ENCODE assay signal across 15 cellular contexts in the genomic region with DNA sequence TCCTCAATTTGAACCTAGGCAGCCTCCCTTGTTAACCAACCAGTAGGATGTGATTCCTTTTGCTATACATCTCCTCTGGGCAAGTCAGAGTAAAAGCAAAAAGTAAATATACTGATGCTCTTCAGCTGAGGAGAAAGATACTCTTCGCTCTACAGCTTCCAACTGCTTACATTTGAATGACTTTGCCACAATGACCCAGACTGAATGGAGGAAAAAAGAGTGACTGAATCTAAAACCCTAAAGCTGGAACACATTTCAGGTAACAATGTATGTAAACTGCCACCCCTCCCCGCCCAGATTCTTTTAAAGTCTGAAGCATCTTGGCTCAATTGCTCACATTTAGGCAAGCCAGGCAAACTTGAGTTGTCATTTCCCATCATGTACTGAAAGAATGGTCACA. TPM values are rescaled to one million over a fixed set of nuclear protein-coding genes. Genes with fewer than 3 reads are reported as not detected.
A peak's percentile ranks its signal among the peaks of the same experiment; 100 is the strongest.
DNase-seq lines count a peak whose midpoint lies in the region; ATAC-seq, FAIRE-seq and TF ChIP-seq lines count a peak whose summit lies in the region.
"Had no signal": no experiment of that assay in that cellular context is flagged by ENCODE, and none has a peak within 500 bp of the region (broad histone marks: within the 10 kb centered on the region; RNA-seq: fewer than 3 reads in every experiment).

No MANE protein-coding gene starts in this region.

- H3K9ac ChIP-seq in HUES48 (ENCODE audit: low read depth, low read length) (no peak overlapping the region), K562 (ENCODE audit: insufficient read depth in 1 of 2, low read depth in 2 of 2, low read length in 2 of 2) (no peak overlapping the region), kidney (ENCODE audit: low read length in 2 of 2) (no peak overlapping the region)
- H3K9ac ChIP-seq: BLaER1 treated with 17β-estradiol and CSF1 and Interleukin-3, amounts not matched to agents 10 nM and 100 nM had no signal

- H4K20me1 ChIP-seq in K562 (replicated peaks; ENCODE audit: control insufficient read depth, insufficient read depth, low read length) = no peaks in the 10 kb centered on the region

- TF ChIP-seq POLR2A in K562 (conservative IDR thresholded peaks at IDR 0.05) (no peak), GM18505 (IDR thresholded peaks at IDR 0.05; ENCODE audit: borderline replicate concordance, extremely low read depth, insufficient read depth, insufficient read length) (no peak)

- no peak overlapping the region for H3K4me2 ChIP-seq in K562 (ENCODE audit: insufficient read depth, low read length)
- H3K4me2 ChIP-seq: BLaER1 treated with 17β-estradiol and CSF1 and Interleukin-3, amounts not matched to agents 10 nM and 100 nM had no signal

- intact Hi-C loops in K562 (cut with micrococcal nuclease) (no loop called here), kidney (cut with DNase I) (no loop called here)

- TF ChIP-seq CTCF in K562 (IDR thresholded peaks at IDR 0.05 in 2 of 3, conservative IDR thresholded peaks at IDR 0.05 in 1 of 3; ENCODE audit: insufficient read depth in 2 of 3, low read depth in 1 of 3, low read length in 3 of 3) (no peak), nephron progenitor cell (IDR thresholded peaks at IDR 0.05) (no peak), kidney (IDR thresholded peaks at IDR 0.05; ENCODE audit: borderline replicate concordance, extremely low read depth, insufficient read depth) (no peak)

- in situ Hi-C loops in K562 (cut with MboI) = no loop called here

- H3K27me3 ChIP-seq in HUES48 (ENCODE audit: control insufficient read depth, insufficient read depth, low read length) (no peaks in the 10 kb centered on the region), K562 (ENCODE audit: control insufficient read depth in 2 of 2, insufficient read depth in 2 of 2, low read length in 2 of 2) (no peaks in the 10 kb centered on the region)
- H3K27me3 ChIP-seq: BLaER1 treated with 17β-estradiol and CSF1 and Interleukin-3, amounts not matched to agents 10 nM and 100 nM had no signal

- peaks cover 79% of the 10 kb centered on the region for H3K36me3 Mint-ChIP-seq in nephron progenitor cell (ENCODE audit: low read depth)

- no peak overlapping the region for H3K4me3 Mint-ChIP-seq in nephron progenitor cell
- H3K4me3 Mint-ChIP-seq: CD4-positive, CD25-positive, alpha-beta regulatory T cell had no signal

- FAIRE-seq in K562 (lab: Jason Lieb, UNC) = no peak
- FAIRE-seq in kidney (lab: Jason Lieb, UNC) = no peak
- FAIRE-seq: G401.6, GM12891 had no signal

- H3K27me3 Mint-ChIP-seq in nephron progenitor cell (ENCODE audit: low read depth, poor library complexity) = no peaks in the 10 kb centered on the region
- H3K27me3 Mint-ChIP-seq: CD4-positive, CD25-positive, alpha-beta regulatory T cell had no signal

- peaks cover 50% of the 10 kb centered on the region for H3K36me3 ChIP-seq in HUES48 (ENCODE audit: control insufficient read depth, insufficient read depth, low read length)
- H3K36me3 ChIP-seq in K562 (ENCODE audit: control insufficient read depth, insufficient read depth, low read length) = peaks cover 65% of the 10 kb centered on the region
- no peaks in the 10 kb centered on the region for H3K36me3 ChIP-seq in kidney (ENCODE audit: control insufficient read depth in 1 of 2, insufficient read depth in 2 of 2, low read length in 2 of 2)

- H3K27ac ChIP-seq in HUES48 (ENCODE audit: low read depth, low read length) (peak overlapping the region; percentile 19), K562 (ENCODE audit: extremely low read depth, low read depth, low read length) (no peak overlapping the region), kidney (ENCODE audit: low read depth in 2 of 2, low read length in 2 of 2) (no peak overlapping the region)
- H3K27ac ChIP-seq: BLaER1 treated with 17β-estradiol and CSF1 and Interleukin-3, amounts not matched to agents 10 nM and 100 nM had no signal

- peaks cover 5% of the 10 kb centered on the region; the same call in 2 of the 3 replicates for H3K79me2 ChIP-seq in K562 (ENCODE audit: control insufficient read depth, insufficient read depth, low read length)

- DNase-seq in DMS79 treated with DMSO at 0.1 percent for 48 hours (lab: John Stamatoyannopoulos, UW) (peak; percentile 36), K562 (ENCODE audit: extremely low read depth in 1 of 4, low spot score in 3 of 4) (no peak), nephron progenitor cell (no peak), kidney (no peak)
- no peak for DNase-seq in activated CD4-positive, CD25-positive, alpha-beta regulatory T cell (lab: John Stamatoyannopoulos, UW)
- DNase-seq: ACHN; CD4-positive, CD25-positive, alpha-beta regulatory T cell; DMS53; KBM-7 had no signal

- ATAC-seq in K562 (no peak), GM18505 (IDR thresholded peaks at IDR 0.05; ENCODE audit: unreplicated experiment) (no peak)
- ATAC-seq: HCT116 had no signal

- 98% methylated on average over 2 of the region's 2 CpGs for WGBS in K562 (ENCODE audit: insufficient coverage, low coverage, missing lambda C conversion rate)

- CTCF ChIA-PET in K562 (lab: Yijun Ruan, JAX; ENCODE audit: low intra/inter-chr PET ratio) = no interaction called here

- H3K4me1 Mint-ChIP-seq in nephron progenitor cell = peaks cover 7% of the 10 kb centered on the region

- H3K4me3 ChIP-seq in HUES48 (ENCODE audit: low read depth, low read length) (no peak overlapping the region), K562 (no peak overlapping the region), kidney (ENCODE audit: low read length in 2 of 2) (no peak overlapping the region)
- H3K4me3 ChIP-seq: BLaER1 treated with 17β-estradiol and CSF1 and Interleukin-3, amounts not matched to agents 10 nM and 100 nM had no signal

- POLR2A ChIA-PET in K562 (lab: Yijun Ruan, JAX) = no interaction called here

- H3K9me3 ChIP-seq in HUES48 (ENCODE audit: control insufficient read depth, insufficient read depth, low read length) = no peaks in the 10 kb centered on the region
- no peaks in the 10 kb centered on the region for H3K9me3 ChIP-seq in K562 (replicated peaks; ENCODE audit: control insufficient read depth, insufficient read depth, low read depth, low read length)
- no peaks in the 10 kb centered on the region for H3K9me3 ChIP-seq in kidney (ENCODE audit: control insufficient read depth in 1 of 2, low read length in 2 of 2)
- H3K9me3 ChIP-seq: BLaER1 treated with 17β-estradiol and CSF1 and Interleukin-3, amounts not matched to agents 10 nM and 100 nM had no signal

- no TSS peak for BruUV-seq in K562 (replicated peaks; lab: Mats Ljungman, UMichigan)

- no peak for TF ChIP-seq RAD21 in K562 (CRISPR knock-in tag; conservative IDR thresholded peaks at IDR 0.05 in 1 of 2, IDR thresholded peaks at IDR 0.05 in 1 of 2)

- TF ChIP-seq EP300 in K562 (IDR thresholded peaks at IDR 0.05; ENCODE audit: low read length) = no peak

- peak overlapping the region; percentile 57 for H3K27ac Mint-ChIP-seq in nephron progenitor cell
- H3K27ac Mint-ChIP-seq: CD4-positive, CD25-positive, alpha-beta regulatory T cell had no signal

- H3K9me3 Mint-ChIP-seq in nephron progenitor cell = peaks cover 8% of the 10 kb centered on the region
- H3K9me3 Mint-ChIP-seq: CD4-positive, CD25-positive, alpha-beta regulatory T cell had no signal

- H3K4me1 ChIP-seq in HUES48 (ENCODE audit: control insufficient read depth, insufficient read depth, low read length) (peaks cover 79% of the 10 kb centered on the region), K562 (replicated peaks in 1 of 2; ENCODE audit: control insufficient read depth in 2 of 2, insufficient read depth in 2 of 2, low read length in 2 of 2) (peaks cover 8 to 16% of the 10 kb centered on the region in 2 experiments; a peak in 4 of 5 replicates), kidney (ENCODE audit: control insufficient read depth in 1 of 2, insufficient read depth in 1 of 2, low read depth in 1 of 2, low read length in 2 of 2) (peaks cover 3 to 11% of the 10 kb centered on the region in 2 donors)

- no peak overlapping the region for H2AFZ ChIP-seq in K562 (ENCODE audit: low read depth, low read length)

- H3K9me1 ChIP-seq in K562 (ENCODE audit: control insufficient read depth, insufficient read depth, low read length) = no peaks in the 10 kb centered on the region

TF ChIP-seq in K562, 482 proteins besides CTCF, POLR2A, EP300 and RAD21:
- TF ChIP-seq POLR2B (IDR thresholded peaks at IDR 0.05; ENCODE audit: low read depth, partially characterized antibody) (peak; percentile 7), ZNF212 (CRISPR knock-in tag; IDR thresholded peaks at IDR 0.05) (no peak), SUPT5H (IDR thresholded peaks at IDR 0.05) (peak; percentile 49; the same call in 1 of the 2 replicates)
- TF ChIP-seq, protein P1, sequence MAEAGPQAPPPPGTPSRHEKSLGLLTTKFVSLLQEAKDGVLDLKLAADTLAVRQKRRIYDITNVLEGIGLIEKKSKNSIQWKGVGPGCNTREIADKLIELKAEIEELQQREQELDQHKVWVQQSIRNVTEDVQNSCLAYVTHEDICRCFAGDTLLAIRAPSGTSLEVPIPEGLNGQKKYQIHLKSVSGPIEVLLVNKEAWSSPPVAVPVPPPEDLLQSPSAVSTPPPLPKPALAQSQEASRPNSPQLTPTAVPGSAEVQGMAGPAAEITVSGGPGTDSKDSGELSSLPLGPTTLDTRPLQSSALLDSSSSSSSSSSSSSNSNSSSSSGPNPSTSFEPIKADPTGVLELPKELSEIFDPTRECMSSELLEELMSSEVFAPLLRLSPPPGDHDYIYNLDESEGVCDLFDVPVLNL (CRISPR knock-in tag; IDR thresholded peaks at IDR 0.05; ENCODE audit: low read depth) = no peak

RNA-seq across cellular contexts. Expression of a gene that starts 46.1 kb away (rescaled TPM):
- total RNA-seq in K562 (2011; cell fraction: chromatin; rRNA removed; ENCODE audit: low replicate concordance) = 283 and 319 TPM in 2 replicates
- total RNA-seq in K562 (2011; cell fraction: nucleolus; rRNA removed) = 209 and 233 TPM in 2 replicates
- total RNA-seq in K562 (2011; cell fraction: nucleoplasm; rRNA removed) = 244 and 265 TPM in 2 replicates
- total RNA-seq in K562 (2014; rRNA removed) = 104 and 148 TPM in 2 replicates
- total RNA-seq in K562 (2014; rRNA removed; fragmentation: Illumina TruSeq; extraction: Trizol) = 168 and 185 TPM in 2 replicates
- total RNA-seq in K562 (2015; rRNA removed; fragmentation: Illumina TruSeq; extraction: Trizol) = 111 and 117 TPM in 2 replicates
- total RNA-seq in K562 (2021) = 151 and 169 TPM in 2 replicates
- 229 and 244 TPM in 2 replicates for polyA plus RNA-seq in K562 (2011; rRNA removed)
- 256 and 343 TPM in 2 replicates for polyA plus RNA-seq in K562 (2011; cell fraction: cytosol; rRNA removed)
- 106 and 150 TPM in 2 replicates for polyA plus RNA-seq in K562 (2011; cell fraction: nucleus; rRNA removed)
- 100 and 134 TPM in 2 replicates for polyA plus RNA-seq in K562 (2012)
- polyA plus RNA-seq in K562 (2014; fragmentation: Illumina TruSeq; extraction: Trizol) = 109 and 137 TPM in 2 replicates
- polyA plus RNA-seq in K562 (2014; fragmentation: Nextera tagmentation; extraction: Ambion mirVana) = 10 to 100 TPM; 79.0 to 82.5 TPM
- polyA plus RNA-seq in K562 (2014; rRNA removed) = 73.1 and 85.6 TPM in 2 replicates
- 488 and 502 TPM in 2 replicates for polyA minus RNA-seq in K562 (2011; rRNA and poly(A)+ RNA removed)
- polyA minus RNA-seq in K562 (2011; cell fraction: cytosol; rRNA and poly(A)+ RNA removed) = 198 and 213 TPM in 2 replicates
- 56.5 and 94.0 TPM in 2 replicates for polyA minus RNA-seq in K562 (2011; cell fraction: nucleus; rRNA and poly(A)+ RNA removed)
- total RNA-seq in kidney = 8.7 TPM
- 9.7 TPM for polyA plus RNA-seq in kidney (ENCODE audit: insufficient read depth, low read depth, low replicate concordance)

Comparison
In these comparisons a context has a peak if more than half of its experiments do, and no peak if none do; other contexts are left out.
1. RNA of a gene that starts 46.1 kb away (total RNA-seq): 104 to 319 TPM in K562; 8.7 TPM in kidney (single experiment); every median in the first group is over 10 times any median in the second.